Comparison of ENCODE assay signal across 8 cellular contexts in the genomic region with DNA sequence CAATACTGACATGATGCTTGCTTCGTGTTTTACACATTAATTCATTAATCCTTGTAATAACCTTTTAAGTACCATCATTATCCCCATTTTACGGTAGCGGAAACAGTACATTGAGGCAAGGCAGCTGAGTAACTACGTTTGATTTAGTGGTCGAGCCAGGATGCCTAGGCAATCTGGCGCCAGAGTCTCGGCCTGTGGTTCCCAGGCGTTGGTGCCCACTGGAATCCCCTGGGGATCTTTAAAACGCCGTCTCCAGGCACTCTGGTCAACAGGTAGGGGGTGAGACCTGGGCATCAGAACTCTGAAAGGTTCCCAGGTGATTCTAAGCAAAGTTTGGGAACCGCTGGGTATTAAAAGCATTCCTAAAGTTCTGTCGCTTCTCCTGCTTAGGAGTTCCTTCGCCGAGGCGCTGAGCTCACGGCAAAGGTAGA. TPM values are rescaled to one million over a fixed set of nuclear protein-coding genes. Genes with fewer than 3 reads are reported as not detected.
DNase-seq lines count a peak whose midpoint lies in the region; ATAC-seq and TF ChIP-seq lines count a peak whose summit lies in the region.

No MANE protein-coding gene starts in this region.

- no peak for TF ChIP-seq CTCF in MCF 10A (IDR thresholded peaks at IDR 0.05; ENCODE audit: unreplicated experiment)

- peak overlapping the region; percentile 64 to 90 (median 86) for H3K27ac ChIP-seq in BLaER1 treated with 17β-estradiol and CSF1 and Interleukin-3, amounts not matched to agents 10 nM and 100 nM
- no peak overlapping the region for H3K27ac ChIP-seq in HUES64 (ENCODE audit: low read depth, low read length)

- peak overlapping the region; percentile 35 for H3K27ac Mint-ChIP-seq in MCF 10A (ENCODE audit: low read depth, unreplicated experiment)

- H3K9ac ChIP-seq in BLaER1 treated with 17β-estradiol and CSF1 and Interleukin-3, amounts not matched to agents 10 nM and 100 nM: peak overlapping the region; percentile 79 to 92 (median 86)
- peak overlapping the region; percentile 49 for H3K9ac ChIP-seq in HUES64 (ENCODE audit: low read depth, low read length)

- H3K36me3 Mint-ChIP-seq in MCF 10A (ENCODE audit: insufficient read depth, unreplicated experiment): peaks cover 6% of the 10 kb centered on the region

- peaks cover 44 to 57% (median 55%) of the 10 kb centered on the region in 10 experiments for H3K4me1 ChIP-seq in BLaER1 treated with 17β-estradiol and CSF1 and Interleukin-3, amounts not matched to agents 10 nM and 100 nM
- H3K4me1 ChIP-seq in HUES64 (ENCODE audit: insufficient read depth, low read length): peaks cover 18% of the 10 kb centered on the region
- H3K4me1 ChIP-seq in mononuclear cell (ENCODE audit: insufficient read depth, low read length): peaks cover 43% of the 10 kb centered on the region

- peak overlapping the region; percentile 67 to 95 (median 83) for H3K4me3 ChIP-seq in BLaER1 treated with 17β-estradiol and CSF1 and Interleukin-3, amounts not matched to agents 10 nM and 100 nM
- peak overlapping the region; percentile 80 for H3K4me3 ChIP-seq in HUES64 (ENCODE audit: low read length)
- H3K4me3 ChIP-seq in mononuclear cell (ENCODE audit: low read length): peak overlapping the region; percentile 69

- BruUV-seq in MCF 10A (replicated peaks; lab: Mats Ljungman, UMichigan): no TSS peak

- no peak for ATAC-seq in GM18511 (IDR thresholded peaks at IDR 0.05; ENCODE audit: unreplicated experiment)

- DNase-seq in MCF 10A (ENCODE audit: unreplicated experiment) (no peak), NCI-H1436 treated with DMSO at 0.1 percent for 48 hours (lab: John Stamatoyannopoulos, UW) (no peak), globus pallidus (ENCODE audit: low spot score) (no peak), NOMO-1 treated with DMSO at 0.1 percent for 48 hours (lab: John Stamatoyannopoulos, UW; ENCODE audit: unreplicated experiment) (no peak)

- POLR2A ChIA-PET in MCF 10A (lab: Yijun Ruan, JAX): interaction anchor here (0.6 to 1.5 kb wide), 7 partner anchors 10 to 476 kb away, joined by 3 to 7 read pairs (median 3); no protein-coding TSS in a partner anchor

- peaks cover 0 to 17% (median 8%) of the 10 kb centered on the region in 11 experiments; a peak in 8 of 22 replicates for H3K36me3 ChIP-seq in BLaER1 treated with 17β-estradiol and CSF1 and Interleukin-3, amounts not matched to agents 10 nM and 100 nM
- H3K36me3 ChIP-seq in HUES64 (ENCODE audit: insufficient read depth, low read length): peaks cover 4% of the 10 kb centered on the region; the same call in 1 of the 2 replicates

- H4K20me1 ChIP-seq in BLaER1 treated with 17β-estradiol and CSF1 and Interleukin-3, amounts not matched to agents 10 nM and 100 nM: peaks cover 0 to 42% (median 17%) of the 10 kb centered on the region in 11 experiments; a peak in 10 of 22 replicates

- no peaks in the 10 kb centered on the region; a peak in 1 of 22 replicates for H3K9me3 ChIP-seq in BLaER1 treated with 17β-estradiol and CSF1 and Interleukin-3, amounts not matched to agents 10 nM and 100 nM (replicated peaks in 1 of 11)
- no peaks in the 10 kb centered on the region for H3K9me3 ChIP-seq in HUES64 (ENCODE audit: insufficient read depth, low read depth, low read length)
- no peaks in the 10 kb centered on the region for H3K9me3 ChIP-seq in mononuclear cell (ENCODE audit: low read depth, low read length)

- intact Hi-C loops in MCF 10A (cut with micrococcal nuclease): no loop called here

- peak overlapping the region; percentile 87 to 98 (median 96) for H3K4me2 ChIP-seq in BLaER1 treated with 17β-estradiol and CSF1 and Interleukin-3, amounts not matched to agents 10 nM and 100 nM

- peaks cover 7% of the 10 kb centered on the region for H3K4me1 Mint-ChIP-seq in MCF 10A (ENCODE audit: insufficient read depth, unreplicated experiment)

- no peaks in the 10 kb centered on the region for H3K9me3 Mint-ChIP-seq in MCF 10A (ENCODE audit: unreplicated experiment)

- H3K27me3 ChIP-seq in BLaER1 treated with 17β-estradiol and CSF1 and Interleukin-3, amounts not matched to agents 10 nM and 100 nM: no peaks in the 10 kb centered on the region
- peaks cover 26% of the 10 kb centered on the region for H3K27me3 ChIP-seq in HUES64 (ENCODE audit: insufficient read depth, low read length)
- peaks cover 3% of the 10 kb centered on the region for H3K27me3 ChIP-seq in mononuclear cell (ENCODE audit: insufficient read depth, low read length)

- peak overlapping the region; percentile 77 for H3K4me3 Mint-ChIP-seq in MCF 10A (ENCODE audit: unreplicated experiment)

- no peaks in the 10 kb centered on the region for H3K27me3 Mint-ChIP-seq in MCF 10A (ENCODE audit: insufficient read depth, unreplicated experiment)

- WGBS in HUES64: 28% methylated on average over 16 of the region's 16 CpGs

- CTCF ChIA-PET in MCF 10A (lab: Yijun Ruan, JAX): interaction anchor here (0.7 to 1.1 kb wide), 3 partner anchors 41 to 1739 kb away, joined by 3 read pairs; no protein-coding TSS in a partner anchor

RNA-seq across cellular contexts. Expression of gene DTNBP1, which starts 1.0 kb away (rescaled TPM):
- polyA plus RNA-seq in HUES64 (2013, experiment 1 of 2): 13.0 TPM
- polyA plus RNA-seq in HUES64 (2013, experiment 2 of 2): 14.1 TPM
- 10.8 and 13.5 TPM in 2 replicates for total RNA-seq in MCF 10A (2022)
- 7.7 TPM for total RNA-seq in mononuclear cell
